17 cellular contexts compared by ENCODE assay signal in genomic region chr1:82598816-82599215, GRCh38.
"Had no signal": no experiment of that assay in that cellular context is flagged by ENCODE, and none has a peak within 500 bp of the region (broad histone marks: within the 10 kb centered on the region; RNA-seq: fewer than 3 reads in every experiment).

No MANE protein-coding gene starts in this region.

- ATAC-seq: foreskin keratinocyte; left cardiac atrium; right lobe of liver; stimulated activated memory B cell treated with anti-CD40 and anti-IgM and Interleukin-4, amounts not matched to agents 10 μg/mL and 1 μg/mL and 100 μg/mL, for 72 hours had no signal

- H3K4me3 ChIP-seq: neural progenitor cell, right lobe of liver, skin epidermis, stomach, suprapubic skin, tibial nerve had no signal

- DNase-seq: activated gamma-delta T cell treated with Interleukin-2 at 50 U/mL for 16 hours; activated T-cell treated with anti-CD3 and anti-CD28 coated beads, Interleukin-2, amount 50 U/mL, for 1 hour; aorta; dermis blood vessel endothelial cell; effector memory CD4-positive, alpha-beta T cell; foreskin keratinocyte; left cardiac atrium; mesenchymal stem cell; posterior cingulate gyrus; right lobe of liver; stimulated activated CD4-positive, alpha-beta T cell treated with anti-CD3 and anti-CD28 coated beads, Interleukin-2, amount 100 ng/mL, for 24 hours; stomach had no signal
